Comparison of ENCODE assay signal across 23 cellular contexts in genomic region chr1:58465825-58466617, GRCh38.
DNase-seq lines count a peak whose midpoint lies in the region; ATAC-seq and TF ChIP-seq lines count a peak whose summit lies in the region.
"Had no signal": no experiment of that assay in that cellular context is flagged by ENCODE, and none has a peak within 500 bp of the region (broad histone marks: within the 10 kb centered on the region; RNA-seq: fewer than 3 reads in every experiment).

No MANE protein-coding gene starts in this region.

- H3K27ac Mint-ChIP-seq in T-cell: no peak overlapping the region
- H3K27ac Mint-ChIP-seq: activated CD4-positive, alpha-beta memory T cell treated with anti-CD3 and anti-CD28 coated beads, Interleukin-2, amount 10 ng/mL, durations not matched to agents 7 days and 5 days; activated naive CD4-positive, alpha-beta T cell treated with anti-CD3 and anti-CD28 coated beads, Interleukin-2, amount 50 U/mL, for 24 hours; activated T-helper 17 cell treated with anti-CD3 and anti-CD28 coated beads, Interleukin-2, amount 50 U/mL, for 72 hours had no signal

- H4K20me1 ChIP-seq in SK-N-SH (ENCODE audit: insufficient read depth): no peaks in the 10 kb centered on the region

- H3K9me3 ChIP-seq in SK-N-SH (no peaks in the 10 kb centered on the region), WERI-Rb-1 (ENCODE audit: severe bottlenecking) (no peaks in the 10 kb centered on the region)

- H3K4me3 ChIP-seq in SK-N-SH (ENCODE audit: low read depth in 2 of 2, low read length in 1 of 2): no peak overlapping the region
- H3K4me3 ChIP-seq in WERI-Rb-1 (ENCODE audit: low read depth, low read length): no peak overlapping the region
- H3K4me3 ChIP-seq in epithelial cell of esophagus (ENCODE audit: low read length): no peak overlapping the region
- H3K4me3 ChIP-seq: PC-9 had no signal

- H3K4me2 ChIP-seq in SK-N-SH: 0 out of 2 replicates have a peak overlapping the region, but pooled peaks have one; percentile 24
- H3K4me2 ChIP-seq: PC-9 had no signal

- TF ChIP-seq CTCF in SK-N-SH (IDR thresholded peaks at IDR 0.05): no peak
- TF ChIP-seq CTCF in WERI-Rb-1 (IDR thresholded peaks at IDR 0.05; ENCODE audit: low read depth, low read length): no peak
- TF ChIP-seq CTCF in epithelial cell of esophagus (IDR thresholded peaks at IDR 0.05; ENCODE audit: insufficient read depth, low read depth, low read length, missing control alignments): no peak

- H3K27me3 ChIP-seq in SK-N-SH (ENCODE audit: insufficient read depth): no peaks in the 10 kb centered on the region
- no peaks in the 10 kb centered on the region for H3K27me3 ChIP-seq in WERI-Rb-1 (ENCODE audit: insufficient read depth, low read depth, severe bottlenecking)

- no peaks in the 10 kb centered on the region; a peak in 1 of 4 replicates for H3K4me1 ChIP-seq in SK-N-SH (ENCODE audit: control insufficient read depth in 1 of 2, insufficient read depth in 2 of 2, low read depth in 1 of 2, low read length in 1 of 2)

- no peak for DNase-seq in SK-N-SH
- peak; percentile 14 for DNase-seq in WERI-Rb-1
- peak; percentile 56 for DNase-seq in epithelial cell of esophagus (ENCODE audit: low read depth)
- no peak for DNase-seq in COLO829 (ENCODE audit: low spot score)
- no peak for DNase-seq in Right ventricle myocardium superior
- DNase-seq in T-cell: no peak
- no peak for DNase-seq in SHP77 (lab: John Stamatoyannopoulos, UW)
- DNase-seq: activated CD4-positive, alpha-beta memory T cell treated with anti-CD3 and anti-CD28 coated beads, Interleukin-2, amount 10 ng/mL, durations not matched to agents 7 days and 5 days; activated CD4-positive, CD25-positive, alpha-beta regulatory T cell treated with anti-CD3 and anti-CD28 coated beads, Interleukin-2, amount 50 U/mL, for 72 hours; left ventricle myocardium superior; naive thymus-derived CD4-positive, alpha-beta T cell; NCI-H1694; NCI-H524; nucleus accumbens; PC-9; SHP77 treated with DMSO at 0.1 percent for 48 hours; stimulated activated naive CD4-positive, alpha-beta T cell treated with Interleukin-2 at 50 U/mL for 16 hours; T-helper 1 cell had no signal

- WGBS in SK-N-SH (ENCODE audit: low lambda C conversion rate): 58% methylated on average over 10 of the region's 12 CpGs

- H3K27ac ChIP-seq in SK-N-SH (ENCODE audit: low read depth in 2 of 2, low read length in 1 of 2) (no peak overlapping the region), WERI-Rb-1 (no peak overlapping the region)
- H3K27ac ChIP-seq: HL-60, PC-9 had no signal

- no peak overlapping the region for H3K4me3 Mint-ChIP-seq in T-cell
- H3K4me3 Mint-ChIP-seq: activated CD4-positive, alpha-beta memory T cell treated with anti-CD3 and anti-CD28 coated beads, Interleukin-2, amount 10 ng/mL, durations not matched to agents 7 days and 5 days; activated naive CD4-positive, alpha-beta T cell treated with anti-CD3 and anti-CD28 coated beads, Interleukin-2, amount 50 U/mL, for 24 hours; activated T-helper 17 cell treated with anti-CD3 and anti-CD28 coated beads, Interleukin-2, amount 50 U/mL, for 72 hours; central memory CD8-positive, alpha-beta T cell; naive thymus-derived CD4-positive, alpha-beta T cell had no signal

- H3K9ac ChIP-seq in SK-N-SH: no peak overlapping the region

- no peak for TF ChIP-seq EP300 in SK-N-SH (IDR thresholded peaks at IDR 0.05; ENCODE audit: borderline replicate concordance in 1 of 2, low read depth in 1 of 2, low read length in 1 of 2)

- POLR2A ChIA-PET in SK-N-SH (lab: Yijun Ruan, JAX) (no interaction called here), T-cell (lab: Charles Lee) (no interaction called here)

- ATAC-seq in SK-N-SH treated with all-trans-retinoic acid at 6 μM for 48 hours (no peak), Right ventricle myocardium superior (ENCODE audit: poor library complexity) (no peak), T-cell (replicated peaks in 1 of 4) (no peak)
- ATAC-seq: activated T-helper 17 cell treated with anti-CD3 and anti-CD28 coated beads, Interleukin-2, amount 50 U/mL, for 72 hours; left ventricle myocardium superior; naive thymus-derived CD4-positive, alpha-beta T cell had no signal

- H3K9me3 Mint-ChIP-seq in T-cell: no peaks in the 10 kb centered on the region
- H3K9me3 Mint-ChIP-seq: activated CD4-positive, alpha-beta memory T cell treated with anti-CD3 and anti-CD28 coated beads, Interleukin-2, amount 10 ng/mL, durations not matched to agents 7 days and 5 days; activated naive CD4-positive, alpha-beta T cell treated with anti-CD3 and anti-CD28 coated beads, Interleukin-2, amount 50 U/mL, for 24 hours; activated T-helper 17 cell treated with anti-CD3 and anti-CD28 coated beads, Interleukin-2, amount 50 U/mL, for 72 hours; central memory CD8-positive, alpha-beta T cell had no signal

- no peaks in the 10 kb centered on the region for H3K27me3 Mint-ChIP-seq in T-cell
- H3K27me3 Mint-ChIP-seq: activated CD4-positive, alpha-beta memory T cell treated with anti-CD3 and anti-CD28 coated beads, Interleukin-2, amount 10 ng/mL, durations not matched to agents 7 days and 5 days; activated naive CD4-positive, alpha-beta T cell treated with anti-CD3 and anti-CD28 coated beads, Interleukin-2, amount 50 U/mL, for 24 hours; activated T-helper 17 cell treated with anti-CD3 and anti-CD28 coated beads, Interleukin-2, amount 50 U/mL, for 72 hours; central memory CD8-positive, alpha-beta T cell; naive thymus-derived CD4-positive, alpha-beta T cell had no signal

- no peaks in the 10 kb centered on the region for H3K9me2 ChIP-seq in SK-N-SH

- CTCF ChIA-PET in SK-N-SH (lab: Yijun Ruan, JAX): no interaction called here
- CTCF ChIA-PET in T-cell (lab: Charles Lee): no interaction called here

- TF ChIP-seq RAD21 in SK-N-SH (IDR thresholded peaks at IDR 0.05; ENCODE audit: low read length): no peak

- intact Hi-C loops in Right ventricle myocardium superior (cut with DNase I): no loop called here

- H3K36me3 ChIP-seq in SK-N-SH (replicated peaks in 1 of 2; ENCODE audit: control insufficient read depth in 1 of 2, insufficient read depth in 2 of 2, low read length in 1 of 2): no peaks in the 10 kb centered on the region
- H3K36me3 ChIP-seq in WERI-Rb-1: no peaks in the 10 kb centered on the region

- H3F3A ChIP-seq in SK-N-SH (replicated peaks; ENCODE audit: insufficient read depth): no peaks in the 10 kb centered on the region

- H3K4me1 Mint-ChIP-seq in T-cell: no peaks in the 10 kb centered on the region
- H3K4me1 Mint-ChIP-seq: activated CD4-positive, alpha-beta memory T cell treated with anti-CD3 and anti-CD28 coated beads, Interleukin-2, amount 10 ng/mL, durations not matched to agents 7 days and 5 days; activated naive CD4-positive, alpha-beta T cell treated with anti-CD3 and anti-CD28 coated beads, Interleukin-2, amount 50 U/mL, for 24 hours; activated T-helper 17 cell treated with anti-CD3 and anti-CD28 coated beads, Interleukin-2, amount 50 U/mL, for 72 hours; central memory CD8-positive, alpha-beta T cell; naive thymus-derived CD4-positive, alpha-beta T cell had no signal

- no peaks in the 10 kb centered on the region for H3K79me2 ChIP-seq in SK-N-SH (ENCODE audit: insufficient read depth)

- H3K36me3 Mint-ChIP-seq in T-cell: peaks cover 11% of the 10 kb centered on the region

- no peak overlapping the region for H2AFZ ChIP-seq in SK-N-SH (ENCODE audit: low read depth)
- H2AFZ ChIP-seq: PC-9 had no signal

TF ChIP-seq in SK-N-SH, 30 proteins besides CTCF, POLR2A, EP300 and RAD21:
- no peak for TF ChIP-seq TEAD4 (IDR thresholded peaks at IDR 0.05; ENCODE audit: borderline replicate concordance, insufficient read depth)
- no peak for TF ChIP-seq EZH2phosphoT487 (IDR thresholded peaks at IDR 0.05; ENCODE audit: borderline replicate concordance, low read depth)
- TF ChIP-seq JUND (IDR thresholded peaks at IDR 0.05): no peak
- TF ChIP-seq FOXM1 (IDR thresholded peaks at IDR 0.05; ENCODE audit: low read depth): no peak
- no peak for TF ChIP-seq MXI1 (IDR thresholded peaks at IDR 0.05; ENCODE audit: low read depth, low read length)
- no peak for TF ChIP-seq SMC3 (IDR thresholded peaks at IDR 0.05; ENCODE audit: low read depth, low read length)
- TF ChIP-seq TAF1 (IDR thresholded peaks at IDR 0.05; ENCODE audit: borderline replicate concordance, low read depth, low read length): no peak
- no peak for TF ChIP-seq RFX5 (IDR thresholded peaks at IDR 0.05; ENCODE audit: low read length)
- no peak for TF ChIP-seq POLR2AphosphoS5 (IDR thresholded peaks at IDR 0.05; ENCODE audit: low read depth, low read length)
- no peak for TF ChIP-seq FOXJ3 (CRISPR knock-in tag; IDR thresholded peaks at IDR 0.05)
- no peak for TF ChIP-seq NRF1 (IDR thresholded peaks at IDR 0.05; ENCODE audit: low read depth, low read length)

TF ChIP-seq in SK-N-SH treated with all-trans-retinoic acid at 6 μM for 48 hours, 23 proteins besides CTCF, POLR2A, EP300 and RAD21 (continues in another document):
- TF ChIP-seq ISL1 (CRISPR knock-in tag; IDR thresholded peaks at IDR 0.05) (no peak), TOX (CRISPR knock-in tag; IDR thresholded peaks at IDR 0.05; ENCODE audit: borderline replicate concordance) (no peak), ZFP3 (CRISPR knock-in tag; IDR thresholded peaks at IDR 0.05) (no peak), ZNF565 (CRISPR knock-in tag; conservative IDR thresholded peaks at IDR 0.05; ENCODE audit: low read depth) (no peak), PATZ1 (CRISPR knock-in tag; IDR thresholded peaks at IDR 0.05; ENCODE audit: borderline replicate concordance) (no peak)

Comparison
In these comparisons a context has a peak if more than half of its experiments do, and no peak if none do; other contexts are left out.
1. DNase-seq: peak in WERI-Rb-1 (single experiment) and epithelial cell of esophagus (single experiment); none in SK-N-SH (single experiment), COLO829 (single experiment), Right ventricle myocardium superior (single experiment), T-cell (0 of 34) and SHP77 (0 of 2).